ENCODE assay signal across 26 cellular contexts in the genomic region with DNA sequence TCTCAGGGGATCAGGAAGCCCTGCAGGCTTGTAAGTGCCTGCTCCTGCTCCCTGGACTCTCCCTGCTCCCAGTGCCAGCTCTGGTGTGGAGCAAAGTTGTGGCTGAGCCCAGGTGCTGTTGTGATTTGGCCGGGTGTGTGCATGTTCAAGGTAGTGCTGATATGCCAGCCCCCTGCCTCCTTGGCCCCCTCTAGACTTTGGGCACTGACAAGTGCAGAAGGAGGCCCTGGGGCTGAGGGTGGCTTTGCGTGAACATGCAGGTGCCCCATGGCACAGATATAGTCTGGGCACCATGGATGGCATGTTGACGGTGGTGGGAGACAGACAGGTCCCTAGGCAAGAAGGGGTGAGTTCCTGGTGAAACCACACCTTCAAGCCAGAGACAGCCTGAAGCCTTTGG.
"Had no signal": no experiment of that assay in that cellular context is flagged by ENCODE, and none has a peak within 500 bp of the region (broad histone marks: within the 10 kb centered on the region; RNA-seq: fewer than 3 reads in every experiment).

No MANE protein-coding gene starts in this region.

- H3K36me3 ChIP-seq: stomach, thoracic aorta, thyroid gland, tibial artery, tibial nerve, transverse colon, upper lobe of left lung, upper lobe of right lung, uterus, vagina had no signal

- H3K27ac ChIP-seq: stomach, testis, thoracic aorta, thyroid gland, tibial artery, tibial nerve, transverse colon, upper lobe of left lung, upper lobe of right lung, uterus, vagina had no signal

- H3K4me1 ChIP-seq: stomach, testis, thyroid gland, tibial nerve, transverse colon, upper lobe of left lung, upper lobe of right lung, uterus, vagina had no signal

- DNase-seq: stimulated activated CD4-positive, alpha-beta T cell treated with anti-CD3 and anti-CD28 coated beads, Interleukin-2, amount 100 ng/mL, for 24 hours; stimulated activated CD4-positive, alpha-beta T cell treated with anti-CD3 and anti-CD28 coated beads, Interleukin-2, amount 100 ng/mL, for 48 hours; stimulated activated CD4-positive, alpha-beta T cell treated with anti-CD3 and anti-CD28 coated beads, Interleukin-4, amount 100 ng/mL, for 1 hour; stimulated activated CD4-positive, alpha-beta T cell treated with anti-CD3 and anti-CD28 coated beads, Interleukin-4, amount 100 ng/mL, for 24 hours; stimulated activated CD4-positive, alpha-beta T cell treated with anti-CD3 and anti-CD28 coated beads, Interleukin-4, amount 100 ng/mL, for 4 hours; stimulated activated CD8-positive, alpha-beta memory T cell treated with anti-CD3 and anti-CD28 coated beads, Interleukin-4, amount 100 ng/mL, for 48 hours; stimulated activated naive B cell treated with anti-CD40 and anti-IgM and Interleukin-4, amounts not matched to agents 10 μg/mL and 1 μg/mL and 100 μg/mL, for 72 hours; stimulated activated naive CD4-positive, alpha-beta T cell; stimulated activated naive CD4-positive, alpha-beta T cell treated with Interleukin-2 at 50 U/mL for 16 hours; stimulated activated naive CD8-positive, alpha-beta T cell treated with anti-CD3 and anti-CD28 coated beads, Interleukin-15, amount 100 ng/mL, for 72 hours; stimulated activated naive CD8-positive, alpha-beta T cell treated with anti-CD3 and anti-CD28 coated beads, Interleukin-15, Interleukin-2, amounts not matched to agents 100 U/mL and 50 U/mL, for 24 hours; stomach; substantia nigra; testis; thyroid gland; tibial artery; transverse colon; upper lobe of right lung; uterus had no signal

- H3K27me3 ChIP-seq: stomach, testis, thyroid gland, tibial artery, tibial nerve, transverse colon, upper lobe of left lung, upper lobe of right lung, uterus, vagina had no signal

- H3K9me3 ChIP-seq: testis, thoracic aorta, thyroid gland, tibial artery, upper lobe of right lung, uterus had no signal

- ATAC-seq: stimulated activated effector memory CD8-positive, alpha-beta T cell treated with anti-CD3 and anti-CD28 coated beads, Interleukin-12 subunit alpha, Interleukin-12 subunit beta, amount 100 ng/mL, for 72 hours; stimulated activated memory B cell treated with anti-CD40 and anti-IgM and Interleukin-4, amounts not matched to agents 10 μg/mL and 1 μg/mL and 100 μg/mL, for 72 hours; stimulated activated naive B cell treated with anti-CD40 and anti-IgM and Interleukin-4, amounts not matched to agents 10 μg/mL and 1 μg/mL and 100 μg/mL, for 72 hours; stimulated activated naive CD8-positive, alpha-beta T cell treated with anti-CD3 and anti-CD28 coated beads, Interleukin-15, amount 100 ng/mL, for 72 hours; stimulated activated naive CD8-positive, alpha-beta T cell treated with anti-CD3 and anti-CD28 coated beads, Interleukin-15, Interleukin-2, amounts not matched to agents 100 U/mL and 50 U/mL, for 24 hours; upper lobe of right lung had no signal

- H3K4me3 ChIP-seq: stomach, testis, thoracic aorta, thyroid gland, tibial artery, tibial nerve, transverse colon, upper lobe of left lung, upper lobe of right lung, uterus, vagina had no signal

- FAIRE-seq: urothelium cell line had no signal
